In the genomic region with DNA sequence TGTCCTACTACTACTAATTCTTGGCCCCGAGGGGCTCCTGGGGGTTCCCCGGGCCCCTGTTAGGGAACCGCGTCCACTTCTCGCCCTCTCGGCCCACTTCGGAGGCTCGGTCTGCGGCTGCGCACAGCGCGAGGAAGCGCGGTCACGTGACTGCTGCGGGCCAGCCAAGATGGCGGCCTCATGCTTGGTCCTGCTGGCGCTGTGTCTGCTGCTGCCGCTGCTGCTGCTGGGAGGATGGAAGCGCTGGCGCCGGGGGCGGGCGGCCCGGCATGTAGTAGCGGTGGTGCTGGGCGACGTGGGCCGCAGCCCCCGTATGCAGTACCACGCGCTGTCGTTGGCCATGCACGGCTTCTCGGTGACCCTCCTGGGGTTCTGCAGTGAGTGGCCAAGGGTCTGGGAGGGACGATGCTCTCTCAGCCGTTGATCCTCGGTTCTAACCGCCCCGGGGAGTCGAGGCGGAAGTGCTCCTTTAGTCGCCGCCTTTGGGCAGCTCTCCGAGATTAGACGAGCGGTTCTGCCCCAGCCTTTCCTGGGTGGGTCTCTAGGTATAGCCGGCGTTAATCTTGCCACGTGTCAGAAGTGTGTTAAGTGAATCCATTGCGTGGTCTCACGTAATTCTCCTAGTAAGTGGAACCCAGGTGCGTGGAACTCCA, we compare ENCODE assay signal across 8 cellular contexts. TPM values are rescaled to one million over a fixed set of nuclear protein-coding genes. Genes with fewer than 3 reads are reported as not detected.
DNase-seq lines count a peak whose midpoint lies in the region; ATAC-seq and TF ChIP-seq lines count a peak whose summit lies in the region.

A gene with protein sequence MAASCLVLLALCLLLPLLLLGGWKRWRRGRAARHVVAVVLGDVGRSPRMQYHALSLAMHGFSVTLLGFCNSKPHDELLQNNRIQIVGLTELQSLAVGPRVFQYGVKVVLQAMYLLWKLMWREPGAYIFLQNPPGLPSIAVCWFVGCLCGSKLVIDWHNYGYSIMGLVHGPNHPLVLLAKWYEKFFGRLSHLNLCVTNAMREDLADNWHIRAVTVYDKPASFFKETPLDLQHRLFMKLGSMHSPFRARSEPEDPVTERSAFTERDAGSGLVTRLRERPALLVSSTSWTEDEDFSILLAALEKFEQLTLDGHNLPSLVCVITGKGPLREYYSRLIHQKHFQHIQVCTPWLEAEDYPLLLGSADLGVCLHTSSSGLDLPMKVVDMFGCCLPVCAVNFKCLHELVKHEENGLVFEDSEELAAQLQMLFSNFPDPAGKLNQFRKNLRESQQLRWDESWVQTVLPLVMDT (plus strand): TSS at position 163 of the 653 bp plus-strand sequence. CDS start 7 bp downstream, at position 170.

- peak; percentile 95 for ATAC-seq in gastroesophageal sphincter

- H3K4me1 ChIP-seq in Loucy (ENCODE audit: insufficient read depth, low read length, poor library complexity, severe bottlenecking) (peaks cover 5% of the 10 kb centered on the region), gastroesophageal sphincter (peaks cover 0 to 22% (median 10%) of the 10 kb centered on the region in 3 donors)

- H3F3A ChIP-seq in Loucy (ENCODE audit: low read depth): no peaks in the 10 kb centered on the region

- TF ChIP-seq CTCF in Loucy (conservative IDR thresholded peaks at IDR 0.05; ENCODE audit: low read length) (no peak), gastroesophageal sphincter (IDR thresholded peaks at IDR 0.05) (no peak)

- peak within 1 kb of the TSS; percentile 62 to 85 (median 80) for H3K27ac ChIP-seq in gastroesophageal sphincter

- TF ChIP-seq POLR2A in gastroesophageal sphincter (IDR thresholded peaks at IDR 0.05): peak; percentile 81 to 87

- H3K9ac ChIP-seq in Loucy (ENCODE audit: low read depth, low read length, poor library complexity, severe bottlenecking): peak within 1 kb of the TSS; percentile 72

- in situ Hi-C loops in G401 (cut with HindIII; ENCODE audit: low sequenced_read_pairs): no loop called here
- in situ Hi-C loops in SK-MEL-5 (cut with HindIII; ENCODE audit: low pct_unique_long_range_greater_than_20kb, low sequenced_read_pairs): no loop called here

- H3K27me3 ChIP-seq in H7 (ENCODE audit: control insufficient read depth, insufficient read depth, low read length): no peaks in the 10 kb centered on the region
- no peaks in the 10 kb centered on the region for H3K27me3 ChIP-seq in Loucy (ENCODE audit: insufficient read depth, low read length, poor library complexity, severe bottlenecking)
- H3K27me3 ChIP-seq in gastroesophageal sphincter: no peaks in the 10 kb centered on the region

- H3K79me2 ChIP-seq in Loucy (ENCODE audit: insufficient read depth, low read length): peaks cover 5% of the 10 kb centered on the region; the same call in 1 of the 2 replicates

- H3K4me2 ChIP-seq in Loucy (ENCODE audit: low read depth, low read length, poor library complexity, severe bottlenecking): peak within 1 kb of the TSS; percentile 79

- peak within 1 kb of the TSS; percentile 94 for H2AFZ ChIP-seq in Loucy (ENCODE audit: low read length)

- WGBS in gastroesophageal sphincter (ENCODE audit: low coverage in 1 of 2), 2 donors: 0% methylated on average over 10 of the region's 53 CpGs; no CpG with 5 or more reads in 1 of the 2 donors

- no peaks in the 10 kb centered on the region for H3K9me2 ChIP-seq in Loucy (replicated peaks; ENCODE audit: low read depth, low read length)

- peak within 1 kb of the TSS; percentile 74 for H3K4me3 ChIP-seq in H7 (ENCODE audit: insufficient read depth, low read depth, low read length)
- H3K4me3 ChIP-seq in Loucy (ENCODE audit: low read length, poor library complexity, severe bottlenecking): peak within 1 kb of the TSS; percentile 84
- peak within 1 kb of the TSS; percentile 53 to 64 for H3K4me3 ChIP-seq in gastroesophageal sphincter

- no peak for TF ChIP-seq EP300 in gastroesophageal sphincter (IDR thresholded peaks at IDR 0.05)

- H3K36me3 ChIP-seq in H7 (replicated peaks; ENCODE audit: control insufficient read depth, insufficient read depth, low read length) (peaks cover 11% of the 10 kb centered on the region), Loucy (ENCODE audit: insufficient read depth, low read length) (no peaks in the 10 kb centered on the region), gastroesophageal sphincter (peaks cover 0 to 36% of the 10 kb centered on the region in 2 donors)

- DNase-seq in G401 (ENCODE audit: low spot score) (peak; percentile 81), H7 (peak; percentile 97), SK-MEL-5 (ENCODE audit: low read depth, low spot score) (peak; percentile 85), nucleus accumbens (lab: John Stamatoyannopoulos, UW) (peak in 54 of 56 donors; percentile 44 to 92 (median 82)), superior temporal gyrus (ENCODE audit: extremely low spot score) (peak; percentile 95)
- peak; percentile 92 for DNase-seq in activated naive CD4-positive, alpha-beta T cell treated with Interleukin-2 at 50 U/mL for 16 hours

- H3K9me3 ChIP-seq in Loucy (ENCODE audit: insufficient read depth, low read depth, low read length) (no peaks in the 10 kb centered on the region), gastroesophageal sphincter (no peaks in the 10 kb centered on the region)

- H4K20me1 ChIP-seq in Loucy (ENCODE audit: insufficient read depth, low read length, poor library complexity, severe bottlenecking): no peaks in the 10 kb centered on the region

RNA-seq across cellular contexts. Expression of the gene that starts here (rescaled TPM):
- total RNA-seq in G401 (2014; rRNA removed; shearing (Covaris generic)): 24.4 and 42.0 TPM in 2 replicates
- total RNA-seq in H7 (2014; rRNA removed; shearing (Covaris generic)): 18.7 and 19.6 TPM in 2 replicates
- 33.0 and 37.4 TPM in 2 replicates for total RNA-seq in SK-MEL-5 (2014; rRNA removed; shearing (Covaris generic))
- 44.8 and 53.2 TPM in 2 replicates for polyA plus RNA-seq in SK-MEL-5 (2015; cell fraction: cytosol; rRNA removed)
- polyA plus RNA-seq in SK-MEL-5 (2015; cell fraction: nucleus; rRNA removed): 27.3 and 40.4 TPM in 2 replicates
- total RNA-seq in gastroesophageal sphincter: 10 to 100 TPM in 3 of 4 donors, 1 to 10 TPM in 1; 6.4 to 16.8 (median 12.9) TPM

Comparison
In these comparisons a context has a peak if more than half of its experiments do, and no peak if none do; other contexts are left out.
1. Peak in every context shown above with its lines: DNase-seq, ATAC-seq, H3K4me3 ChIP-seq and H3K27ac ChIP-seq.